13 cellular contexts compared by ENCODE assay signal in genomic region chr15:39597751-39598185, GRCh38. TPM values are rescaled to one million over a fixed set of nuclear protein-coding genes. Genes with fewer than 3 reads are reported as not detected.
DNase-seq lines count a peak whose midpoint lies in the region; TF ChIP-seq lines count a peak whose summit lies in the region.
"Had no signal": no experiment of that assay in that cellular context is flagged by ENCODE, and none has a peak within 500 bp of the region (broad histone marks: within the 10 kb centered on the region; RNA-seq: fewer than 3 reads in every experiment).

No MANE protein-coding gene starts in this region.

- no peak for TF ChIP-seq CTCF in fibroblast of pulmonary artery (IDR thresholded peaks at IDR 0.05; ENCODE audit: low read length, missing control alignments)
- TF ChIP-seq CTCF in brain microvascular endothelial cell (IDR thresholded peaks at IDR 0.05; ENCODE audit: low read depth, low read length, missing control alignments) = no peak
- no peak for TF ChIP-seq CTCF in Peyer's patch (IDR thresholded peaks at IDR 0.05)

- DNase-seq in EH (ENCODE audit: low read depth) (peak; percentile 92), adipocyte (ENCODE audit: low read depth) (peak; percentile 81), fibroblast of pulmonary artery (ENCODE audit: low read depth) (peak; percentile 80), renal cortical epithelial cell (ENCODE audit: low read depth) (peak; percentile 49), brain microvascular endothelial cell (no peak), Peyer's patch (no peak), NCI-H2227 treated with DMSO at 0.1 percent for 48 hours (lab: John Stamatoyannopoulos, UW) (no peak)
- DNase-seq: activated naive CD8-positive, alpha-beta T cell treated with anti-CD3 and anti-CD28 coated beads, Interleukin-2, amount 10 ng/mL, durations not matched to agents 7 days and 5 days; NCI-H748 treated with DMSO at 0.1 percent for 48 hours; occipital lobe; T-cell; testis had no signal

- TF ChIP-seq POLR2A in Peyer's patch (IDR thresholded peaks at IDR 0.05) = no peak

- H3K4me3 ChIP-seq in adipocyte (ENCODE audit: low read length) (no peak overlapping the region), fibroblast of pulmonary artery (replicated peaks; ENCODE audit: low read depth, low read length) (no peak overlapping the region), brain microvascular endothelial cell (ENCODE audit: low read depth, low read length) (no peak overlapping the region), Peyer's patch (no peak overlapping the region)
- H3K4me3 ChIP-seq: skin epidermis, testis had no signal

- in situ Hi-C loops in brain microvascular endothelial cell (cut with HindIII; ENCODE audit: low pct_ligation_motif_present, low sequenced_read_pairs) = no loop called here

- H3K4me1 ChIP-seq in adipocyte (ENCODE audit: control insufficient read depth, insufficient read depth, low read length) = peaks cover 7% of the 10 kb centered on the region
- H3K4me1 ChIP-seq in Peyer's patch = peaks cover 0 to 21% (median 0%) of the 10 kb centered on the region in 4 donors
- H3K4me1 ChIP-seq: testis had no signal

- H3K9me3 ChIP-seq in adipocyte (ENCODE audit: control insufficient read depth, low read length) (no peaks in the 10 kb centered on the region), Peyer's patch (no peaks in the 10 kb centered on the region)
- H3K9me3 ChIP-seq: testis had no signal

- no peak overlapping the region for H3K9ac ChIP-seq in adipocyte (ENCODE audit: low read length)

- H3K27me3 ChIP-seq in adipocyte (replicated peaks; ENCODE audit: control insufficient read depth, insufficient read depth, low read length) = no peaks in the 10 kb centered on the region
- no peaks in the 10 kb centered on the region for H3K27me3 ChIP-seq in brain microvascular endothelial cell (replicated peaks)
- no peaks in the 10 kb centered on the region for H3K27me3 ChIP-seq in Peyer's patch
- H3K27me3 ChIP-seq: testis had no signal

- peaks cover 52% of the 10 kb centered on the region for H3K36me3 ChIP-seq in adipocyte (ENCODE audit: control insufficient read depth, insufficient read depth, low read length, severe bottlenecking)
- peaks cover 41% of the 10 kb centered on the region for H3K36me3 ChIP-seq in brain microvascular endothelial cell (replicated peaks)
- peaks cover 0 to 34% (median 0%) of the 10 kb centered on the region in 3 donors for H3K36me3 ChIP-seq in Peyer's patch

- no peak overlapping the region for H3K27ac ChIP-seq in brain microvascular endothelial cell
- H3K27ac ChIP-seq in Peyer's patch = no peak overlapping the region
- H3K27ac ChIP-seq: skin epidermis, testis had no signal

RNA-seq across cellular contexts. Expression of gene THBS1, which starts 16.9 kb away (rescaled TPM):
- total RNA-seq in renal cortical epithelial cell (2,380 and 2,616 TPM in 2 replicates), Peyer's patch (100 to 1,000 TPM in 3 of 4 donors, 10 to 100 TPM in 1; 68.7 to 784 (median 139) TPM)

Comparison
In these comparisons a context has a peak if more than half of its experiments do, and no peak if none do; other contexts are left out.
1. DNase-seq: peak in EH (single experiment), adipocyte (single experiment), fibroblast of pulmonary artery (single experiment) and renal cortical epithelial cell (single experiment); none in brain microvascular endothelial cell (single experiment), Peyer's patch (0 of 3) and NCI-H2227 treated with DMSO at 0.1 percent for 48 hours (single experiment).